ENCODE assay signal across 2 cellular contexts in genomic region chr7:974172-974571, GRCh38.
TF ChIP-seq lines count a peak whose summit lies in the region.

No MANE protein-coding gene starts in this region.

TF ChIP-seq in SK-N-SH, 30 proteins besides CTCF, POLR2A, EP300 and RAD21 (continued from another document):
- TF ChIP-seq, protein P1, sequence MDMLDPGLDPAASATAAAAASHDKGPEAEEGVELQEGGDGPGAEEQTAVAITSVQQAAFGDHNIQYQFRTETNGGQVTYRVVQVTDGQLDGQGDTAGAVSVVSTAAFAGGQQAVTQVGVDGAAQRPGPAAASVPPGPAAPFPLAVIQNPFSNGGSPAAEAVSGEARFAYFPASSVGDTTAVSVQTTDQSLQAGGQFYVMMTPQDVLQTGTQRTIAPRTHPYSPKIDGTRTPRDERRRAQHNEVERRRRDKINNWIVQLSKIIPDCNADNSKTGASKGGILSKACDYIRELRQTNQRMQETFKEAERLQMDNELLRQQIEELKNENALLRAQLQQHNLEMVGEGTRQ (IDR thresholded peaks at IDR 0.05; ENCODE audit: borderline replicate concordance, low read depth, low read length), result no peak
TF ChIP-seq in SK-N-SH: peak in this region for 0.

TF ChIP-seq in SK-N-SH treated with all-trans-retinoic acid at 6 μM for 48 hours, 23 proteins besides CTCF, POLR2A, EP300 and RAD21 (continued from another document):
- TF ChIP-seq CSRNP3 (CRISPR knock-in tag; IDR thresholded peaks at IDR 0.05) (no peak), TCF4 (CRISPR knock-in tag; IDR thresholded peaks at IDR 0.05; ENCODE audit: borderline replicate concordance) (no peak), CSDC2 (CRISPR knock-in tag; IDR thresholded peaks at IDR 0.05) (no peak), BACH2 (CRISPR knock-in tag; IDR thresholded peaks at IDR 0.05; ENCODE audit: borderline replicate concordance) (no peak), ARNTL (CRISPR knock-in tag; IDR thresholded peaks at IDR 0.05; ENCODE audit: borderline replicate concordance, low read depth) (no peak), ISL1 (CRISPR knock-in tag; IDR thresholded peaks at IDR 0.05) (no peak), OSR1 (CRISPR knock-in tag; IDR thresholded peaks at IDR 0.05) (no peak), RARB (CRISPR knock-in tag; IDR thresholded peaks at IDR 0.05) (no peak), SNAI2 (CRISPR knock-in tag; IDR thresholded peaks at IDR 0.05) (no peak), GLIS3 (CRISPR knock-in tag; IDR thresholded peaks at IDR 0.05) (no peak), ZNF8 (CRISPR knock-in tag; IDR thresholded peaks at IDR 0.05) (no peak), ESRRG (CRISPR knock-in tag; IDR thresholded peaks at IDR 0.05) (no peak)
- TF ChIP-seq, protein P2, sequence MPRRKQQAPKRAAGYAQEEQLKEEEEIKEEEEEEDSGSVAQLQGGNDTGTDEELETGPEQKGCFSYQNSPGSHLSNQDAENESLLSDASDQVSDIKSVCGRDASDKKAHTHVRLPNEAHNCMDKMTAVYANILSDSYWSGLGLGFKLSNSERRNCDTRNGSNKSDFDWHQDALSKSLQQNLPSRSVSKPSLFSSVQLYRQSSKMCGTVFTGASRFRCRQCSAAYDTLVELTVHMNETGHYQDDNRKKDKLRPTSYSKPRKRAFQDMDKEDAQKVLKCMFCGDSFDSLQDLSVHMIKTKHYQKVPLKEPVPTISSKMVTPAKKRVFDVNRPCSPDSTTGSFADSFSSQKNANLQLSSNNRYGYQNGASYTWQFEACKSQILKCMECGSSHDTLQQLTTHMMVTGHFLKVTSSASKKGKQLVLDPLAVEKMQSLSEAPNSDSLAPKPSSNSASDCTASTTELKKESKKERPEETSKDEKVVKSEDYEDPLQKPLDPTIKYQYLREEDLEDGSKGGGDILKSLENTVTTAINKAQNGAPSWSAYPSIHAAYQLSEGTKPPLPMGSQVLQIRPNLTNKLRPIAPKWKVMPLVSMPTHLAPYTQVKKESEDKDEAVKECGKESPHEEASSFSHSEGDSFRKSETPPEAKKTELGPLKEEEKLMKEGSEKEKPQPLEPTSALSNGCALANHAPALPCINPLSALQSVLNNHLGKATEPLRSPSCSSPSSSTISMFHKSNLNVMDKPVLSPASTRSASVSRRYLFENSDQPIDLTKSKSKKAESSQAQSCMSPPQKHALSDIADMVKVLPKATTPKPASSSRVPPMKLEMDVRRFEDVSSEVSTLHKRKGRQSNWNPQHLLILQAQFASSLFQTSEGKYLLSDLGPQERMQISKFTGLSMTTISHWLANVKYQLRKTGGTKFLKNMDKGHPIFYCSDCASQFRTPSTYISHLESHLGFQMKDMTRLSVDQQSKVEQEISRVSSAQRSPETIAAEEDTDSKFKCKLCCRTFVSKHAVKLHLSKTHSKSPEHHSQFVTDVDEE (CRISPR knock-in tag; IDR thresholded peaks at IDR 0.05), result no peak
- TF ChIP-seq, protein P3, sequence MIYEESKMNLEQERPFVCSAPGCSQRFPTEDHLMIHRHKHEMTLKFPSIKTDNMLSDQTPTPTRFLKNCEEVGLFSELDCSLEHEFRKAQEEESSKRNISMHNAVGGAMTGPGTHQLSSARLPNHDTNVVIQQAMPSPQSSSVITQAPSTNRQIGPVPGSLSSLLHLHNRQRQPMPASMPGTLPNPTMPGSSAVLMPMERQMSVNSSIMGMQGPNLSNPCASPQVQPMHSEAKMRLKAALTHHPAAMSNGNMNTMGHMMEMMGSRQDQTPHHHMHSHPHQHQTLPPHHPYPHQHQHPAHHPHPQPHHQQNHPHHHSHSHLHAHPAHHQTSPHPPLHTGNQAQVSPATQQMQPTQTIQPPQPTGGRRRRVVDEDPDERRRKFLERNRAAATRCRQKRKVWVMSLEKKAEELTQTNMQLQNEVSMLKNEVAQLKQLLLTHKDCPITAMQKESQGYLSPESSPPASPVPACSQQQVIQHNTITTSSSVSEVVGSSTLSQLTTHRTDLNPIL (CRISPR knock-in tag; IDR thresholded peaks at IDR 0.05; ENCODE audit: low read depth), result no peak
- TF ChIP-seq, protein P4, sequence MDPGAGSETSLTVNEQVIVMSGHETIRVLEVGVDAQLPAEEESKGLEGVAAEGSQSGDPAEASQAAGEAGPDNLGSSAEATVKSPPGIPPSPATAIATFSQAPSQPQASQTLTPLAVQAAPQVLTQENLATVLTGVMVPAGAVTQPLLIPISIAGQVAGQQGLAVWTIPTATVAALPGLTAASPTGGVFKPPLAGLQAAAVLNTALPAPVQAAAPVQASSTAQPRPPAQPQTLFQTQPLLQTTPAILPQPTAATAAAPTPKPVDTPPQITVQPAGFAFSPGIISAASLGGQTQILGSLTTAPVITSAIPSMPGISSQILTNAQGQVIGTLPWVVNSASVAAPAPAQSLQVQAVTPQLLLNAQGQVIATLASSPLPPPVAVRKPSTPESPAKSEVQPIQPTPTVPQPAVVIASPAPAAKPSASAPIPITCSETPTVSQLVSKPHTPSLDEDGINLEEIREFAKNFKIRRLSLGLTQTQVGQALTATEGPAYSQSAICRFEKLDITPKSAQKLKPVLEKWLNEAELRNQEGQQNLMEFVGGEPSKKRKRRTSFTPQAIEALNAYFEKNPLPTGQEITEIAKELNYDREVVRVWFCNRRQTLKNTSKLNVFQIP (CRISPR knock-in tag; IDR thresholded peaks at IDR 0.05; ENCODE audit: borderline replicate concordance, low read depth), result no peak
